8 cellular contexts compared by ENCODE assay signal in genomic region chr13:99085139-99085845, GRCh38.
DNase-seq lines count a peak whose midpoint lies in the region; ATAC-seq and TF ChIP-seq lines count a peak whose summit lies in the region.

No MANE protein-coding gene starts in this region.

- no peaks in the 10 kb centered on the region for H3K36me3 Mint-ChIP-seq in osteocyte (ENCODE audit: unreplicated experiment)

- no peaks in the 10 kb centered on the region for H3K27me3 Mint-ChIP-seq in osteocyte (ENCODE audit: unreplicated experiment)

- no peaks in the 10 kb centered on the region for H3K9me3 Mint-ChIP-seq in osteocyte (ENCODE audit: unreplicated experiment)

- H3K36me3 ChIP-seq in GM06990 (ENCODE audit: control insufficient read depth, insufficient read depth, low read length) = no peaks in the 10 kb centered on the region

- no peak for ATAC-seq in HG02642 (IDR thresholded peaks at IDR 0.05; ENCODE audit: poor library complexity, unreplicated experiment)

- H3K27me3 ChIP-seq in GM06990 (replicated peaks; ENCODE audit: control insufficient read depth, insufficient read depth, low read length) = no peaks in the 10 kb centered on the region; the same call in 1 of the 2 replicates

- peak overlapping the region; percentile 63 for H3K4me3 Mint-ChIP-seq in osteocyte (ENCODE audit: unreplicated experiment)

- no peak for TF ChIP-seq CTCF in GM06990 (IDR thresholded peaks at IDR 0.05; ENCODE audit: insufficient read depth, low read length, poor library complexity, severe bottlenecking)
- TF ChIP-seq CTCF in osteocyte (IDR thresholded peaks at IDR 0.05) = no peak

- DNase-seq in GM06990 (ENCODE audit: extremely low read depth, insufficient read length) = peak; percentile 13
- DNase-seq in activated CD4-positive, alpha-beta T cell treated with anti-CD3 and anti-CD28 coated beads, Interleukin-2, amount 50 U/mL, for 1 hour = peak; percentile 36
- DNase-seq in epithelial cell of prostate (ENCODE audit: low read depth, low spot score) = no peak
- no peak for DNase-seq in osteocyte (ENCODE audit: extremely low spot score, unreplicated experiment)
- no peak for DNase-seq in HUDEP-2 (lab: John Stamatoyannopoulos, UW; ENCODE audit: unreplicated experiment in 76 of 76)
- no peak for DNase-seq in NCI-H774 (lab: John Stamatoyannopoulos, UW)
- DNase-seq in NCI-H1092 (lab: John Stamatoyannopoulos, UW) = no peak

- peaks cover 14% of the 10 kb centered on the region for H3K4me1 Mint-ChIP-seq in osteocyte (ENCODE audit: unreplicated experiment)

- H3K27ac ChIP-seq in epithelial cell of prostate = peak overlapping the region; percentile 91

- no peak overlapping the region for H3K27ac Mint-ChIP-seq in osteocyte (ENCODE audit: unreplicated experiment)

- H3K4me3 ChIP-seq in GM06990 (replicated peaks; ENCODE audit: low read depth, low read length) = no peak overlapping the region; the same call in 1 of the 2 replicates

Comparison
In these comparisons a context has a peak if more than half of its experiments do, and no peak if none do; other contexts are left out.
1. DNase-seq: peak in GM06990 (single experiment) and activated CD4-positive, alpha-beta T cell treated with anti-CD3 and anti-CD28 coated beads, Interleukin-2, amount 50 U/mL, for 1 hour (single experiment); none in epithelial cell of prostate (single experiment), osteocyte (single experiment), HUDEP-2 (0 of 76), NCI-H774 (single experiment) and NCI-H1092 (single experiment).